ENCODE assay signal across 1 cellular context in the genomic region with DNA sequence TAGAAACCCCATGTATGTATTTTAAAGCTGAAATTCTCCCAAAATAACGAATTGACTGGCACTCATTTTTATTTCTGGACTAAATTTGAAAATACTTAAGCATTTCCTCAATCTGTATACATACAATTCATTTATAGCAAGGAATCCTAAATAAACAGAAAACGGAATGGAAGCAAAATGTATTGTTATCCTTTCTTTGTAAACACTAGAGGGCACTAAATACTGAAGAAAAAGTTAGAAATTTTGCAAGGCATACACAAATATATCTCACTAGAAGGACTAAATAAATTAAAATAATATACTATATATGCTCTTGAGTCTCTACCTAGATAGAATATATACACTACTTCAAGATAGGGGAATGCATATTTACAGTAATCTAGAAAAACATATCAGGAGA.
TF ChIP-seq lines count a peak whose summit lies in the region.

No MANE protein-coding gene starts in this region.

TF ChIP-seq in endothelial cell of umbilical vein, 7 proteins besides CTCF, POLR2A, EP300 and RAD21 (continued from another document):
- TF ChIP-seq EZH2 (IDR thresholded peaks at IDR 0.05; ENCODE audit: borderline replicate concordance, low read depth, low read length, severe bottlenecking) (no peak), JUN (IDR thresholded peaks at IDR 0.05; ENCODE audit: borderline replicate concordance, insufficient read depth, insufficient read length, low read depth) (no peak), MYC (IDR thresholded peaks at IDR 0.05; ENCODE audit: low read depth, low read length) (no peak), FOS (IDR thresholded peaks at IDR 0.05; ENCODE audit: borderline replicate concordance, insufficient read depth, low read length) (no peak), GATA2 (IDR thresholded peaks at IDR 0.05; ENCODE audit: insufficient read depth, insufficient read length, low read depth, low read length) (no peak), POLR2AphosphoS5 (IDR thresholded peaks at IDR 0.05; ENCODE audit: insufficient read depth, low read depth, low read length) (no peak)
TF ChIP-seq in endothelial cell of umbilical vein: peak in this region for 0.
